In genomic region chr12:98868076-98868475, GRCh38 we compare ENCODE assay signal across 22 cellular contexts.
"Had no signal": no experiment of that assay in that cellular context is flagged by ENCODE, and none has a peak within 500 bp of the region (broad histone marks: within the 10 kb centered on the region; RNA-seq: fewer than 3 reads in every experiment).

No MANE protein-coding gene starts in this region.

- H3K4me1 Mint-ChIP-seq: stimulated activated naive B cell treated with anti-CD40 and anti-IgM and Interleukin-4, amounts not matched to agents 10 μg/mL and 1 μg/mL and 100 μg/mL, for 72 hours; stimulated activated naive CD8-positive, alpha-beta T cell treated with anti-CD3 and anti-CD28 coated beads, Interleukin-15, amount 100 ng/mL, for 72 hours had no signal

- H3K36me3 ChIP-seq: heart left ventricle, pancreas, prostate gland, spleen, thyroid gland, upper lobe of left lung, uterus had no signal

- H3K27ac ChIP-seq: heart left ventricle, pancreas, prostate gland, spleen, thyroid gland, upper lobe of left lung, uterus had no signal

- H3K4me3 ChIP-seq: heart left ventricle, pancreas, prostate gland, spleen, thyroid gland, upper lobe of left lung, uterus had no signal

- ATAC-seq: heart left ventricle; left lobe of liver; natural killer cell; pancreas; sciatic nerve; stimulated activated naive B cell treated with anti-CD40 and anti-IgM and Interleukin-4, amounts not matched to agents 10 μg/mL and 1 μg/mL and 100 μg/mL, for 72 hours; stimulated activated naive CD8-positive, alpha-beta T cell treated with anti-CD3 and anti-CD28 coated beads, Interleukin-15, amount 100 ng/mL, for 72 hours had no signal

- H3K4me1 ChIP-seq: heart left ventricle, pancreas, prostate gland, spleen, thyroid gland, upper lobe of left lung, uterus had no signal

- H3K4me3 Mint-ChIP-seq: dendritic cell treated with granulocyte-macrophage colony-stimulating factor and Interleukin-4, amounts not matched to agents 40 ng/mL and 50 ng/mL, for 4 days; natural killer cell; neural crest cell; stimulated activated naive B cell treated with anti-CD40 and anti-IgM and Interleukin-4, amounts not matched to agents 10 μg/mL and 1 μg/mL and 100 μg/mL, for 72 hours; stimulated activated naive CD8-positive, alpha-beta T cell treated with anti-CD3 and anti-CD28 coated beads, Interleukin-15, amount 100 ng/mL, for 72 hours had no signal

- H3K9me3 ChIP-seq: pancreas, prostate gland, spleen, thyroid gland, upper lobe of left lung, uterus had no signal

- H3K9me3 Mint-ChIP-seq: neural crest cell had no signal

- H3K27me3 Mint-ChIP-seq: dendritic cell treated with granulocyte-macrophage colony-stimulating factor and Interleukin-4, amounts not matched to agents 40 ng/mL and 50 ng/mL, for 4 days had no signal

- DNase-seq: erythroblast; foreskin melanocyte; heart left ventricle; hippocampal formation; kidney glomerular epithelial cell; mammary epithelial cell; natural killer cell; pancreas; spleen; stimulated activated CD4-positive, alpha-beta T cell treated with anti-CD3 and anti-CD28 coated beads, Interleukin-15, amount 100 ng/mL, for 24 hours; stimulated activated CD4-positive, alpha-beta T cell treated with anti-CD3 and anti-CD28 coated beads, Interleukin-1b, Interleukin-23, amount 100 ng/mL, for 48 hours; stimulated activated CD4-positive, alpha-beta T cell treated with anti-CD3 and anti-CD28 coated beads, Interleukin-4, amount 100 ng/mL, for 24 hours; stimulated activated naive B cell treated with anti-CD40 and anti-IgM and Interleukin-4, amounts not matched to agents 10 μg/mL and 1 μg/mL and 100 μg/mL, for 72 hours; stimulated activated naive CD8-positive, alpha-beta T cell treated with anti-CD3 and anti-CD28 coated beads, Interleukin-15, amount 100 ng/mL, for 72 hours; thyroid gland; uterus had no signal

- H3K36me3 Mint-ChIP-seq: natural killer cell; stimulated activated naive B cell treated with anti-CD40 and anti-IgM and Interleukin-4, amounts not matched to agents 10 μg/mL and 1 μg/mL and 100 μg/mL, for 72 hours had no signal

- H3K27me3 ChIP-seq: heart left ventricle, pancreas, thyroid gland, upper lobe of left lung, uterus had no signal
